Comparison of ENCODE assay signal across 19 cellular contexts in genomic region chr12:5525783-5526367, GRCh38.
DNase-seq lines count a peak whose midpoint lies in the region; ATAC-seq, FAIRE-seq and TF ChIP-seq lines count a peak whose summit lies in the region.
"Had no signal": no experiment of that assay in that cellular context is flagged by ENCODE, and none has a peak within 500 bp of the region (broad histone marks: within the 10 kb centered on the region; RNA-seq: fewer than 3 reads in every experiment).

No MANE protein-coding gene starts in this region.

- no peaks in the 10 kb centered on the region for H3K27me3 ChIP-seq in bronchial epithelial cell (ENCODE audit: control insufficient read depth, insufficient read depth, low read length)

- no peaks in the 10 kb centered on the region for H3K36me3 ChIP-seq in bronchial epithelial cell (ENCODE audit: control insufficient read depth, insufficient read depth, low read length)
- H3K36me3 ChIP-seq: HAP-1 had no signal

- no peak for TF ChIP-seq CTCF in bronchial epithelial cell (IDR thresholded peaks at IDR 0.05; ENCODE audit: insufficient read depth, low read length, severe bottlenecking)

- no peak overlapping the region for H3K4me3 ChIP-seq in bronchial epithelial cell (ENCODE audit: low read depth, low read length)
- H3K4me3 ChIP-seq: GM12878, HAP-1 had no signal

- no peak for ATAC-seq in GM19397 (IDR thresholded peaks at IDR 0.05; ENCODE audit: unreplicated experiment)
- ATAC-seq: CD8-positive, alpha-beta T cell; GM12878 had no signal

- peak; percentile 70 for FAIRE-seq in bronchial epithelial cell (lab: Jason Lieb, UNC)
- FAIRE-seq in urothelium cell line (lab: Jason Lieb, UNC): peak; percentile 56
- FAIRE-seq: GM12878, H54 had no signal

- DNase-seq in activated CD8-positive, alpha-beta memory T cell treated with anti-CD3 and anti-CD28 coated beads, Interleukin-2, amount 50 U/mL, for 48 hours: peak; percentile 12
- DNase-seq in activated CD8-positive, alpha-beta memory T cell treated with anti-CD3 and anti-CD28 coated beads, Interleukin-2, amount 50 U/mL, for 4 hours: no peak
- DNase-seq in bronchial epithelial cell (ENCODE audit: low read depth): no peak
- peak; percentile 34 for DNase-seq in islet precursor cell
- no peak for DNase-seq in urothelium cell line (ENCODE audit: low spot score)
- no peak for DNase-seq in activated T-cell treated with anti-CD3 and anti-CD28 coated beads for 4 hours
- no peak for DNase-seq in NOMO-1 (lab: John Stamatoyannopoulos, UW; ENCODE audit: unreplicated experiment in 2 of 2)
- DNase-seq: C1 segment of cervical spinal cord; CD4-positive, CD25-positive, alpha-beta regulatory T cell; CD8-positive, alpha-beta T cell; DMS153; EL; GDM1; GOT3; HFFc6 had no signal

Comparison
In these comparisons a context has a peak if more than half of its experiments do, and no peak if none do; other contexts are left out.
1. DNase-seq: peak in activated CD8-positive, alpha-beta memory T cell treated with anti-CD3 and anti-CD28 coated beads, Interleukin-2, amount 50 U/mL, for 48 hours (single experiment) and islet precursor cell (single experiment); none in activated CD8-positive, alpha-beta memory T cell treated with anti-CD3 and anti-CD28 coated beads, Interleukin-2, amount 50 U/mL, for 4 hours (single experiment), bronchial epithelial cell (single experiment), urothelium cell line (single experiment), activated T-cell treated with anti-CD3 and anti-CD28 coated beads for 4 hours (single experiment) and NOMO-1 (0 of 2).